ENCODE assay signal across 11 cellular contexts in genomic region chr1:53145942-53146708, GRCh38. TPM values are rescaled to one million over a fixed set of nuclear protein-coding genes. Genes with fewer than 3 reads are reported as not detected.
A peak's percentile ranks its signal among the peaks of the same experiment; 100 is the strongest.
DNase-seq lines count a peak whose midpoint lies in the region; ATAC-seq, FAIRE-seq and TF ChIP-seq lines count a peak whose summit lies in the region.
"Had no signal": no experiment of that assay in that cellular context is flagged by ENCODE, and none has a peak within 500 bp of the region (broad histone marks: within the 10 kb centered on the region; RNA-seq: fewer than 3 reads in every experiment).

No MANE protein-coding gene starts in this region.

- FAIRE-seq in kidney (lab: Jason Lieb, UNC) = no peak
- FAIRE-seq: GM19239 had no signal

- H3K27ac ChIP-seq in kidney (ENCODE audit: low read depth in 2 of 2, low read length in 2 of 2) = peak overlapping the region; percentile 85 to 98
- H3K27ac ChIP-seq in stomach smooth muscle (ENCODE audit: low read length) = peak overlapping the region; percentile 82

- H3K4me3 ChIP-seq in astrocyte of the cerebellum (ENCODE audit: low read depth, low read length) (no peak overlapping the region), kidney (ENCODE audit: low read length in 2 of 2) (peak overlapping the region in 1 of 2 donors; percentile 33), stomach smooth muscle (ENCODE audit: low read length in 2 of 2) (peak overlapping the region in 1 of 2 donors; percentile 35)

- ATAC-seq in GM21515 (IDR thresholded peaks at IDR 0.05; ENCODE audit: unreplicated experiment) (no peak), HG02678 (IDR thresholded peaks at IDR 0.05; ENCODE audit: unreplicated experiment) (no peak)

- in situ Hi-C loops in astrocyte of the cerebellum (cut with HindIII; ENCODE audit: low sequenced_read_pairs) = no loop called here

- H3K9ac ChIP-seq in kidney (ENCODE audit: low read length in 2 of 2) = peak overlapping the region in 1 of 2 donors; percentile 60
- H3K9ac ChIP-seq in stomach smooth muscle (ENCODE audit: low read length in 2 of 2) = peak overlapping the region; percentile 36 to 63

- H3K36me3 ChIP-seq in kidney (ENCODE audit: control insufficient read depth in 1 of 2, insufficient read depth in 2 of 2, low read length in 2 of 2) (no peaks in the 10 kb centered on the region), stomach smooth muscle (ENCODE audit: control insufficient read depth in 2 of 2, insufficient read depth in 2 of 2, low read length in 2 of 2) (no peaks in the 10 kb centered on the region)

- intact Hi-C loops in kidney (cut with DNase I) = no loop called here

- TF ChIP-seq CTCF in astrocyte of the cerebellum (IDR thresholded peaks at IDR 0.05; ENCODE audit: low read depth, low read length, missing control alignments) (no peak), kidney (IDR thresholded peaks at IDR 0.05; ENCODE audit: borderline replicate concordance, extremely low read depth, insufficient read depth) (no peak)

- DNase-seq in HS-5 (ENCODE audit: low read depth) (peak; percentile 99), astrocyte of the cerebellum (ENCODE audit: low read depth) (peak; percentile 98), kidney (peak; percentile 96), inferior parietal cortex (ENCODE audit: extremely low spot score) (no peak), cerebellar cortex (ENCODE audit: low spot score) (no peak)

- H3K9me3 ChIP-seq in kidney (ENCODE audit: control insufficient read depth in 1 of 2, low read length in 2 of 2) (no peaks in the 10 kb centered on the region), stomach smooth muscle (ENCODE audit: control insufficient read depth in 2 of 2, low read length in 2 of 2) (no peaks in the 10 kb centered on the region)

- H3K4me1 ChIP-seq in kidney (ENCODE audit: control insufficient read depth in 1 of 2, insufficient read depth in 1 of 2, low read depth in 1 of 2, low read length in 2 of 2) (peaks cover 10% of the 10 kb centered on the region in 2 donors), stomach smooth muscle (ENCODE audit: control insufficient read depth, insufficient read depth, low read length) (peaks cover 16% of the 10 kb centered on the region)

- no peaks in the 10 kb centered on the region for H3K27me3 ChIP-seq in stomach smooth muscle (ENCODE audit: control insufficient read depth in 1 of 2, insufficient read depth in 2 of 2, low read length in 2 of 2)

RNA-seq across cellular contexts. Expression of gene SLC1A7, which starts 3.7 kb away (rescaled TPM):
- total RNA-seq in kidney = not detected
- 1.0 TPM for polyA plus RNA-seq in kidney (ENCODE audit: insufficient read depth, low read depth, low replicate concordance)
- total RNA-seq: SK-MEL-5, temporal lobe had no signal

RNA-seq across cellular contexts. Expression of gene CPT2, which starts 50.5 kb away (rescaled TPM):
- total RNA-seq in kidney = 24.2 TPM
- polyA plus RNA-seq in kidney (ENCODE audit: insufficient read depth, low read depth, low replicate concordance) = 57.7 TPM

Comparison
In these comparisons a context has a peak if more than half of its experiments do, and no peak if none do; other contexts are left out.
1. DNase-seq: peak in HS-5 (single experiment), astrocyte of the cerebellum (single experiment) and kidney (single experiment); none in inferior parietal cortex (single experiment) and cerebellar cortex (single experiment).